23 cellular contexts compared by ENCODE assay signal in the genomic region with DNA sequence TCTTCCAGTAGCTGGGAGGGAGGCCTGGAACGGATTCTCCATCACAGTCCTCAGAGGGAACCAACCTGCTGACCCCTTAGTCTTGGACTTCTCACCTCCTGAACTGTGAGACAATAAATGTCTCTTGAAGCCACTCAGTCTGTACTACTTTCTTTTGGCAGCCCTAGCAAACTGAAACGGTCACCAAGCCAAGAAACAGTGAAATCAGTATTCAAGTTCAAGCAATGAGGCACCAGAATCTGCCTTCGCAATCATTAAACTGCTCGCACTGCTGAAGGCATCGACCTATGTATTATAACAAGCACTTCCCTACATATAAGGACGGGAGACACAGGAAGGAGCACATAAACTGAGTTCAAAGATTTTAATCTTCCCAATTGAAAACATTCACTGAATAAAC.
"Had no signal": no experiment of that assay in that cellular context is flagged by ENCODE, and none has a peak within 500 bp of the region (broad histone marks: within the 10 kb centered on the region; RNA-seq: fewer than 3 reads in every experiment).

No MANE protein-coding gene starts in this region.

- H3K4me3 ChIP-seq: dorsolateral prefrontal cortex, gastroesophageal sphincter, heart left ventricle, hepatocyte, left lung, psoas muscle, suprapubic skin, transverse colon, upper lobe of right lung, uterus had no signal

- H3K36me3 ChIP-seq: gastroesophageal sphincter, heart left ventricle, left lung, suprapubic skin, transverse colon, upper lobe of right lung, uterus had no signal

- H2AFZ ChIP-seq: hepatocyte had no signal

- H3K27me3 ChIP-seq: foreskin keratinocyte, gastroesophageal sphincter, heart left ventricle, hepatocyte, left lung, suprapubic skin, transverse colon, upper lobe of right lung, uterus had no signal

- H3K4me1 ChIP-seq: foreskin keratinocyte, gastroesophageal sphincter, heart left ventricle, left lung, psoas muscle, suprapubic skin, transverse colon, upper lobe of right lung, uterus had no signal

- ATAC-seq: foreskin keratinocyte; gastroesophageal sphincter; heart left ventricle; left lung; natural killer cell; psoas muscle; right cardiac atrium; stimulated activated naive CD8-positive, alpha-beta T cell treated with anti-CD3 and anti-CD28 coated beads, Interleukin-15, amount 100 ng/mL, for 72 hours; upper lobe of right lung had no signal

- H3K4me2 ChIP-seq: hepatocyte had no signal

- H3K27ac ChIP-seq: dorsolateral prefrontal cortex, foreskin keratinocyte, gastroesophageal sphincter, heart left ventricle, hepatocyte, left lung, psoas muscle, suprapubic skin, transverse colon, upper lobe of right lung, uterus had no signal

- H3K79me2 ChIP-seq: hepatocyte had no signal

- DNase-seq: dorsolateral prefrontal cortex; effector CD4-positive, alpha-beta T cell; heart left ventricle; kidney; left lung; natural killer cell; nucleus accumbens; posterior cingulate gyrus; psoas muscle; right cardiac atrium; small intestine; stimulated activated CD4-positive, alpha-beta T cell treated with anti-CD3 and anti-CD28 coated beads, Interleukin-15, amount 100 ng/mL, for 24 hours; stimulated activated CD4-positive, alpha-beta T cell treated with anti-CD3 and anti-CD28 coated beads, Interleukin-2, amount 100 ng/mL, for 48 hours; stimulated activated CD8-positive, alpha-beta memory T cell treated with anti-CD3 and anti-CD28 coated beads, Interleukin-4, amount 100 ng/mL, for 48 hours; stimulated activated naive CD4-positive, alpha-beta T cell; stimulated activated naive CD8-positive, alpha-beta T cell treated with anti-CD3 and anti-CD28 coated beads, Interleukin-15, amount 100 ng/mL, for 72 hours; transverse colon; upper lobe of right lung; uterus had no signal

- H3K9me3 ChIP-seq: gastroesophageal sphincter, heart left ventricle, left lung, psoas muscle, suprapubic skin, transverse colon, upper lobe of right lung, uterus had no signal
